13 cellular contexts compared by ENCODE assay signal in the genomic region with DNA sequence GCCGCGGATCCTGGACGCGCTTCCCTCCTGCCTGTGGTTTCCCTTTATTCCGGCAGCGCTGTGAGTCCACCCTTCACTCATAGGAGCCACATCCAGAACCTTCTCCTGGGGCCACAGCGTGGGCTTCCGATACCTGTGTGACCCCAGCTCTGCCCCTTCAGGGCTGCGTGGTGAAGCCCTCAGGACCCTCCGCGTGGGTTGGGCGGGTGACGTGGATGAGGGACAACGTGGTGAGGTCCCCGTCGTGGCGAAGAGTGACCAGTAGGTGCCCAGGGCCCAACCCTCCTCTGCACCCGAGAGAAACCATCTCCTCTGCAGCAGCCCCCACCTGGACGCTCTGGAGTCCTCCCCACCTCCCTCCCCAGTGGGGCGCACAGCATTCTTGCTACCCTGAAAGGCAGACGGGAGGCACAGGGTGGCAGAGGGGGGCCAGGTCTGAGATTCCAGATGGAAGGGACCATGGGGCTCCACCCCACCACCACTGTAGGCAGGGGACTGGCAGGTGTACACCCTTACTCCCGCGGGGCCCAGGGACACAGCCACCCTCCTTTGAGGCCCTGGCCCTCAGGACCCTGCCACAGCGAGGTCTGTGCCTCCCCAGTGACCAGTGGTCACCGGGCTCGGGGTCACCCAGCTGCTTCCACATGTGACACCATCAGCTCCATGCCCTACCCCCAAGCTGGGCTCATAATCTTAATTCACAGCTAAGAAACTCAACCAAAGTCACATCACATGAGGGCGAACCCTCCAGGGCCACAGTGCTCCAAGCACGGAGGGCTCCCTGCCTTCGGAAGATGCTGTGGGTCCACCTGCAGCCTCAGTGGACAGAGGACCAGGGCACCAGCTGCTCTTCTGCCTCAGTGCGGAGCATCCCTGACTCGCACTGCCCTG. TPM values are rescaled to one million over a fixed set of nuclear protein-coding genes. Genes with fewer than 3 reads are reported as not detected.
DNase-seq lines count a peak whose midpoint lies in the region; ATAC-seq, FAIRE-seq and TF ChIP-seq lines count a peak whose summit lies in the region.
"Had no signal": no experiment of that assay in that cellular context is flagged by ENCODE, and none has a peak within 500 bp of the region (broad histone marks: within the 10 kb centered on the region; RNA-seq: fewer than 3 reads in every experiment).

No MANE protein-coding gene starts in this region.

- no peak overlapping the region for H2BK15ac ChIP-seq in H1 (ENCODE audit: low read length)

- H3K4me1 ChIP-seq in CD8-positive, alpha-beta T cell (ENCODE audit: insufficient read depth, low read length), result peaks cover 26% of the 10 kb centered on the region
- H3K4me1 ChIP-seq in HUES6 (ENCODE audit: control insufficient read depth, insufficient read depth, low read length) (peaks cover 6% of the 10 kb centered on the region), H1 (replicated peaks in 1 of 4; ENCODE audit: control insufficient read depth in 3 of 4, insufficient read depth in 4 of 4, low read length in 3 of 4) (peaks cover 1 to 7% (median 5%) of the 10 kb centered on the region in 4 experiments; a peak in 6 of 7 replicates), neutrophil (ENCODE audit: control insufficient read depth in 1 of 2, insufficient read depth in 1 of 2, low read depth in 1 of 2, low read length in 1 of 2) (peaks cover 34 to 41% of the 10 kb centered on the region in 2 experiments)

- no peak for TF ChIP-seq CTCF in CD8-positive, alpha-beta T cell (IDR thresholded peaks at IDR 0.05)
- TF ChIP-seq CTCF in H1 (IDR thresholded peaks at IDR 0.05; ENCODE audit: control extremely low read depth in 1 of 3, insufficient read depth in 1 of 3, low read depth in 1 of 3, low read length in 3 of 3) (no peak), neutrophil (IDR thresholded peaks at IDR 0.05) (no peak)

- H3K23me2 ChIP-seq in H1 (ENCODE audit: low read depth, low read length), result peaks cover 22% of the 10 kb centered on the region

- H3K79me2 ChIP-seq in H1 (ENCODE audit: control insufficient read depth in 1 of 2, insufficient read depth in 2 of 2, low read length in 2 of 2), result peaks cover 2 to 11% of the 10 kb centered on the region in 2 experiments; a peak in 2 of 4 replicates

- FAIRE-seq in H1 (lab: Jason Lieb, UNC), result no peak

- H3K18ac ChIP-seq in H1 (ENCODE audit: extremely low read depth, low read length), result no peak overlapping the region

- H2BK120ac ChIP-seq in H1 (replicated peaks; ENCODE audit: low read depth, low read length), result no peak overlapping the region

- H3K27me3 ChIP-seq in CD8-positive, alpha-beta T cell (ENCODE audit: insufficient read depth, low read length), result no peaks in the 10 kb centered on the region
- peaks cover 80% of the 10 kb centered on the region for H3K27me3 ChIP-seq in HUES6 (ENCODE audit: control insufficient read depth, insufficient read depth, low read length)
- peaks cover 46 to 72% (median 66%) of the 10 kb centered on the region in 4 experiments for H3K27me3 ChIP-seq in H1 (replicated peaks in 1 of 4; ENCODE audit: control insufficient read depth in 3 of 4, extremely low read depth in 1 of 4, insufficient read depth in 3 of 4, low read length in 3 of 4)
- H3K27me3 ChIP-seq in neutrophil, result peaks cover 4% of the 10 kb centered on the region

- H3K4me1 Mint-ChIP-seq in CD8-positive, alpha-beta T cell (ENCODE audit: low read depth), result peaks cover 34% of the 10 kb centered on the region

- POLR2A ChIA-PET in CD8-positive, alpha-beta T cell (lab: Charles Lee), result no interaction called here
- POLR2A ChIA-PET in H1 (lab: Charles Lee; ENCODE audit: partially characterized antibody), result no interaction called here

- no peak for TF ChIP-seq EP300 in H1 (IDR thresholded peaks at IDR 0.05; ENCODE audit: borderline replicate concordance in 1 of 2, low read depth in 2 of 2, low read length in 2 of 2)

- H4K5ac ChIP-seq in H1 (ENCODE audit: insufficient read length, low read depth, low read length), result no peak overlapping the region

- peaks cover 4 to 12% of the 10 kb centered on the region in 2 experiments for H4K20me1 ChIP-seq in H1 (replicated peaks in 1 of 2; ENCODE audit: control insufficient read depth in 1 of 2, insufficient read depth in 2 of 2, low read length in 2 of 2)

- H2BK5ac ChIP-seq in H1 (ENCODE audit: low read depth, low read length), result no peak overlapping the region

- intact Hi-C loops in CD8-positive, alpha-beta T cell (cut with DNase I, micrococcal nuclease), result loop anchor here (5.0 kb wide), 3 partner anchors 43 to 337 kb away; a partner anchor contains a TSS

- H2BK12ac ChIP-seq in H1 (ENCODE audit: low read depth, low read length), result peak overlapping the region; percentile 27; the same call in 1 of the 2 replicates

- peaks cover 3% of the 10 kb centered on the region for H3K36me3 Mint-ChIP-seq in CD8-positive, alpha-beta T cell

- 40% methylated on average over 31 of the region's 31 CpGs; no CpG with 5 or more reads in 1 of the 2 experiments for WGBS in H1 (ENCODE audit: extremely low coverage in 1 of 2, insufficient coverage in 1 of 2, insufficient read length in 1 of 2, insufficient replicate concordance in 2 of 2, low coverage in 1 of 2, low lambda C conversion rate in 2 of 2, missing lambda C conversion rate in 1 of 2), 2 experiments

- no peak overlapping the region for H3K56ac ChIP-seq in H1 (replicated peaks; ENCODE audit: insufficient read length, low read depth, low read length)

- peak overlapping the region; percentile 62 to 94 for H3K4me2 ChIP-seq in H1 (ENCODE audit: insufficient read depth in 1 of 2, low read depth in 2 of 2, low read length in 2 of 2)

- no peak overlapping the region for H3K23ac ChIP-seq in H1 (ENCODE audit: insufficient read length)

- no peak overlapping the region for H3K27ac Mint-ChIP-seq in CD8-positive, alpha-beta T cell

- H4K91ac ChIP-seq in H1 (replicated peaks; ENCODE audit: insufficient read length, low read length), result no peak overlapping the region

- H2AK5ac ChIP-seq in H1 (ENCODE audit: low read depth, low read length), result peak overlapping the region; percentile 75; the same call in 1 of the 2 replicates

- H3K79me1 ChIP-seq in H1 (ENCODE audit: low read depth, low read length), result peaks cover 3% of the 10 kb centered on the region; the same call in 1 of the 2 replicates

- ATAC-seq in CD8-positive, alpha-beta T cell, result no peak
- ATAC-seq in HG03442 (IDR thresholded peaks at IDR 0.05; ENCODE audit: unreplicated experiment), result no peak
- ATAC-seq: gastroesophageal sphincter, HCT116 had no signal

- H3K27me3 Mint-ChIP-seq in CD8-positive, alpha-beta T cell (ENCODE audit: low read depth), result no peaks in the 10 kb centered on the region

- H3K9ac ChIP-seq in HUES6 (ENCODE audit: low read length) (no peak overlapping the region), H1 (replicated peaks in 1 of 4; ENCODE audit: extremely low read depth in 1 of 4, low read depth in 3 of 4, low read length in 3 of 4) (no peak overlapping the region)

- no peak for TF ChIP-seq RAD21 in H1 (IDR thresholded peaks at IDR 0.05 in 1 of 2, conservative IDR thresholded peaks at IDR 0.05 in 1 of 2; ENCODE audit: low read depth in 2 of 2, low read length in 2 of 2)

- no peak overlapping the region for H3K27ac ChIP-seq in CD8-positive, alpha-beta T cell (ENCODE audit: low read depth, low read length)
- no peak overlapping the region for H3K27ac ChIP-seq in HUES6 (ENCODE audit: low read depth, low read length)
- H3K27ac ChIP-seq in H1 (ENCODE audit: low read depth, low read length), result no peak overlapping the region
- no peak overlapping the region for H3K27ac ChIP-seq in neutrophil
- H3K27ac ChIP-seq: gastroesophageal sphincter had no signal

- DNase-seq in CD8-positive, alpha-beta T cell, result no peak
- DNase-seq in H1 (ENCODE audit: low read depth in 1 of 2, low spot score in 2 of 2), result no peak
- DNase-seq in RKO (ENCODE audit: low spot score), result no peak
- DNase-seq in NCI-H1417 (lab: John Stamatoyannopoulos, UW), result no peak
- no peak for DNase-seq in NCI-H1930 (lab: John Stamatoyannopoulos, UW)
- DNase-seq: activated CD4-positive, CD25-positive, alpha-beta regulatory T cell; amniotic stem cell; KG1 had no signal

- no peak for TF ChIP-seq POLR2A in H1 (IDR thresholded peaks at IDR 0.05; ENCODE audit: control extremely low read depth in 1 of 2, low read depth in 2 of 2, low read length in 2 of 2)

- peak overlapping the region; percentile 11; the same call in 1 of the 2 replicates for H4K8ac ChIP-seq in H1 (ENCODE audit: extremely low read depth, insufficient read depth, low read length)

- no peaks in the 10 kb centered on the region for H3K36me3 ChIP-seq in CD8-positive, alpha-beta T cell (ENCODE audit: insufficient read depth, low read length)
- H3K36me3 ChIP-seq in HUES6 (ENCODE audit: control insufficient read depth, insufficient read depth, low read length), result no peaks in the 10 kb centered on the region
- H3K36me3 ChIP-seq in H1 (ENCODE audit: control insufficient read depth in 2 of 4, insufficient read depth in 4 of 4, low read length in 3 of 4), result peaks cover 0 to 16% (median 0%) of the 10 kb centered on the region in 4 experiments; a peak in 1 of 8 replicates
- no peaks in the 10 kb centered on the region for H3K36me3 ChIP-seq in neutrophil
- H3K36me3 ChIP-seq: gastroesophageal sphincter had no signal

- no peak overlapping the region for H2BK20ac ChIP-seq in H1 (ENCODE audit: low read length)

- no peak overlapping the region for H2AFZ ChIP-seq in H1 (ENCODE audit: low read length)

- H3K4ac ChIP-seq in H1 (replicated peaks; ENCODE audit: insufficient read length, low read depth, low read length), result no peak overlapping the region

- no peak overlapping the region for H3K4me3 ChIP-seq in CD8-positive, alpha-beta T cell (ENCODE audit: low read depth, low read length)
- H3K4me3 ChIP-seq in HUES6 (ENCODE audit: low read depth, low read length), result peak overlapping the region; percentile 65
- H3K4me3 ChIP-seq in H1 (ENCODE audit: extremely low read depth in 1 of 4, insufficient read depth in 2 of 4, low read depth in 3 of 4, low read length in 4 of 4), result peak overlapping the region in 3 of 4 experiments; percentile 27 to 67 (median 34); a peak in 2 of 8 replicates
- H3K4me3 ChIP-seq in neutrophil (ENCODE audit: low read depth in 1 of 2, low read length in 1 of 2), result peak overlapping the region; percentile 72 to 85

- CTCF ChIA-PET in CD8-positive, alpha-beta T cell (lab: Charles Lee), result no interaction called here
- CTCF ChIA-PET in H1 (lab: Charles Lee; ENCODE audit: partially characterized antibody), result no interaction called here

- no peak overlapping the region for H3K14ac ChIP-seq in H1 (ENCODE audit: insufficient read length)

- H3K4me3 Mint-ChIP-seq in CD8-positive, alpha-beta T cell, result peak overlapping the region; percentile 63

- no peaks in the 10 kb centered on the region for H3K9me3 ChIP-seq in CD8-positive, alpha-beta T cell (ENCODE audit: low read length)
- no peaks in the 10 kb centered on the region for H3K9me3 ChIP-seq in HUES6 (ENCODE audit: control insufficient read depth, insufficient read depth, low read depth, low read length)
- H3K9me3 ChIP-seq in H1 (ENCODE audit: insufficient read depth in 2 of 2, low read depth in 1 of 2, low read length in 1 of 2), result no peaks in the 10 kb centered on the region
- no peaks in the 10 kb centered on the region for H3K9me3 ChIP-seq in neutrophil
- H3K9me3 ChIP-seq: gastroesophageal sphincter had no signal

- no peaks in the 10 kb centered on the region for H3K9me3 Mint-ChIP-seq in CD8-positive, alpha-beta T cell

RNA-seq across cellular contexts. Expression of a gene that starts 3.4 kb away (rescaled TPM):
- 10 to 100 TPM; 16.2 to 16.6 TPM for total RNA-seq in CD8-positive, alpha-beta T cell
- total RNA-seq in H1 (2021; fragmentation: NEBNext Ultra II Directional; extraction: Animal tissue kit (Norgen Biotek cat#: 25700)), result 28.3 TPM in 2 replicates
- polyA plus RNA-seq in H1 (2011; rRNA removed), result 11.0 and 14.5 TPM in 2 replicates
- polyA plus RNA-seq in H1 (2011; cell fraction: cytosol; rRNA removed), result 10.6 TPM
- polyA plus RNA-seq in H1 (2011; cell fraction: nucleus; rRNA removed), result 15.8 TPM
- polyA plus RNA-seq in H1 (2012, experiment 1 of 2), result 15.1 to 18.5 TPM (median 17.5 TPM) in 4 replicates
- 7.3 TPM for polyA plus RNA-seq in H1 (2012, experiment 2 of 2)
- 14.2 TPM for polyA plus RNA-seq in H1 (2013, experiment 1 of 2)
- polyA plus RNA-seq in H1 (2013, experiment 2 of 2), result 14.2 TPM
- 12.9 and 14.6 TPM in 2 replicates for polyA minus RNA-seq in H1 (2011; rRNA and poly(A)+ RNA removed)
- polyA minus RNA-seq in H1 (2011; cell fraction: cytosol; rRNA and poly(A)+ RNA removed), result 16.2 TPM
- 14.9 TPM for polyA minus RNA-seq in H1 (2011; cell fraction: nucleus; rRNA and poly(A)+ RNA removed)

RNA-seq across cellular contexts. Expression of a gene that starts 22.6 kb away (rescaled TPM):
- total RNA-seq in CD8-positive, alpha-beta T cell, result 100 to 1,000 TPM; 159 to 167 TPM
- total RNA-seq in H1 (2021; fragmentation: NEBNext Ultra II Directional; extraction: Animal tissue kit (Norgen Biotek cat#: 25700)), result 34.0 and 35.7 TPM in 2 replicates
- polyA plus RNA-seq in H1 (2011; rRNA removed), result 6.8 and 11.4 TPM in 2 replicates
- polyA plus RNA-seq in H1 (2011; cell fraction: cytosol; rRNA removed), result 9.0 TPM
- polyA plus RNA-seq in H1 (2011; cell fraction: nucleus; rRNA removed), result 27.1 TPM
- 19.0 to 25.1 TPM (median 23.0 TPM) in 4 replicates for polyA plus RNA-seq in H1 (2012, experiment 1 of 2)
- polyA plus RNA-seq in H1 (2012, experiment 2 of 2), result 15.0 TPM
- polyA plus RNA-seq in H1 (2013, experiment 1 of 2), result 13.9 TPM
- 13.1 TPM for polyA plus RNA-seq in H1 (2013, experiment 2 of 2)
- polyA minus RNA-seq in H1 (2011; rRNA and poly(A)+ RNA removed), result 10.0 and 12.5 TPM in 2 replicates
- 20.6 TPM for polyA minus RNA-seq in H1 (2011; cell fraction: cytosol; rRNA and poly(A)+ RNA removed)
- polyA minus RNA-seq in H1 (2011; cell fraction: nucleus; rRNA and poly(A)+ RNA removed), result 24.8 TPM
